In the genomic region with DNA sequence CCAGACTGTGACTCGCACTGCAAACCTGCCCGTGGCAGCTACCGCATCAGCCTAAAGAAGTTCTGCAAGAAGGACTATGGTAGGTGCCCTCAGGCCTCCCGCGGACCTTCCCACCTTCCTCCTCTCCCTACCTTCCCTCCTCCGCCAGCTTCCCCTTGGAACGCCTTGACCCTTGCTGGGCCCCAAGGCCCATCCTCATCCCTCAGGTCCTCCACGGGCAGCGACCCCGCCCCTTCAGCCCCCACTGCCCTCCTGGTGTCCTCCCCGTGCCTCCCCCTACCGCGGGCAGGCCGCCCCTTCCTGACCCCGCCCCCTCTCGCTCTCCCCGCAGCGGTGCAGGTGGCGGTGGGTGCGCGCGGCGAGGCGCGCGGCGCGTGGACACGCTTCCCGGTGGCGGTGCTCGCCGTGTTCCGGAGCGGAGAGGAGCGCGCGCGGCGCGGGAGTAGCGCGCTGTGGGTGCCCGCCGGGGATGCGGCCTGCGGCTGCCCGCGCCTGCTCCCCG, we compare ENCODE assay signal across 8 cellular contexts. TPM values are rescaled to one million over a fixed set of nuclear protein-coding genes. Genes with fewer than 3 reads are reported as not detected.
DNase-seq lines count a peak whose midpoint lies in the region; ATAC-seq and TF ChIP-seq lines count a peak whose summit lies in the region.

No MANE protein-coding gene starts in this region.

- POLR2A ChIA-PET in HCT116 (lab: Charles Lee): no interaction called here
- POLR2A ChIA-PET in activated CD4-positive, alpha-beta memory T cell treated with anti-CD3 and anti-CD28 coated beads, Interleukin-2, amount 10 ng/mL, durations not matched to agents 7 days and 5 days (lab: Charles Lee): interaction anchor here (1.0 to 1.6 kb wide), 2 partner anchors 43 to 47 kb away, joined by 3 to 7 read pairs; a partner anchor contains a TSS

- H3K9me3 Mint-ChIP-seq in CD4-positive, CD25-positive, alpha-beta regulatory T cell: no peaks in the 10 kb centered on the region
- H3K9me3 Mint-ChIP-seq in activated CD4-positive, alpha-beta memory T cell treated with anti-CD3 and anti-CD28 coated beads, Interleukin-2, amount 10 ng/mL, durations not matched to agents 7 days and 5 days: no peaks in the 10 kb centered on the region

- H3K79me2 ChIP-seq in HCT116 (ENCODE audit: insufficient read depth, low read length): peaks cover 28% of the 10 kb centered on the region; the same call in 1 of the 2 replicates

- H3K36me3 ChIP-seq in CD4-positive, CD25-positive, alpha-beta regulatory T cell (ENCODE audit: control insufficient read depth, insufficient read depth, low read length): no peaks in the 10 kb centered on the region
- H3K36me3 ChIP-seq in HCT116 (ENCODE audit: control insufficient read depth in 1 of 2, insufficient read depth in 2 of 2, low read length in 2 of 2) (no peaks in the 10 kb centered on the region), left lung (no peaks in the 10 kb centered on the region)

- ATAC-seq in CD4-positive, CD25-positive, alpha-beta regulatory T cell (ENCODE audit: low read depth in 2 of 2): peak in 1 of 2 donors; percentile 4
- ATAC-seq in HCT116: peak; percentile 18
- ATAC-seq in left lung: no peak
- no peak for ATAC-seq in HG03469 (IDR thresholded peaks at IDR 0.05; ENCODE audit: unreplicated experiment)

- H3K27me3 Mint-ChIP-seq in CD4-positive, CD25-positive, alpha-beta regulatory T cell: peaks cover 31% of the 10 kb centered on the region
- H3K27me3 Mint-ChIP-seq in activated CD4-positive, alpha-beta memory T cell treated with anti-CD3 and anti-CD28 coated beads, Interleukin-2, amount 10 ng/mL, durations not matched to agents 7 days and 5 days: peaks cover 37% of the 10 kb centered on the region

- CTCF ChIA-PET in HCT116 (lab: Charles Lee): no interaction called here
- CTCF ChIA-PET in activated CD4-positive, alpha-beta memory T cell treated with anti-CD3 and anti-CD28 coated beads, Interleukin-2, amount 10 ng/mL, durations not matched to agents 7 days and 5 days (lab: Charles Lee): interaction anchor here (1.4 kb wide), 1 partner anchor 11 kb away, joined by 3 read pairs; no protein-coding TSS in a partner anchor

- no peak overlapping the region for H3K27ac Mint-ChIP-seq in CD4-positive, CD25-positive, alpha-beta regulatory T cell
- H3K27ac Mint-ChIP-seq in activated CD4-positive, alpha-beta memory T cell treated with anti-CD3 and anti-CD28 coated beads, Interleukin-2, amount 10 ng/mL, durations not matched to agents 7 days and 5 days: no peak overlapping the region

- DNase-seq in CD4-positive, CD25-positive, alpha-beta regulatory T cell: peak in 1 of 3 donors; percentile 32
- DNase-seq in HCT116 (ENCODE audit: low read depth, low spot score): no peak
- peak; percentile 31 for DNase-seq in activated CD4-positive, alpha-beta memory T cell treated with anti-CD3 and anti-CD28 coated beads, Interleukin-2, amount 10 ng/mL, durations not matched to agents 7 days and 5 days
- no peak for DNase-seq in left lung
- DNase-seq in GM19238 (ENCODE audit: insufficient read length, low spot score): no peak
- no peak for DNase-seq in NCI-H1694 (lab: John Stamatoyannopoulos, UW)
- no peak for DNase-seq in medulla oblongata (ENCODE audit: extremely low spot score)

- RAD21 ChIA-PET in HCT116 (lab: Charles Lee; ENCODE audit: low non-redundant PET in 1 of 2, low total read pairs in 2 of 2, uncharacterized antibody in 2 of 2, unreplicated experiment in 2 of 2): no interaction called here

- H3K4me3 ChIP-seq in CD4-positive, CD25-positive, alpha-beta regulatory T cell (ENCODE audit: low read depth, low read length): no peak overlapping the region
- H3K4me3 ChIP-seq in HCT116 (replicated peaks in 1 of 2; ENCODE audit: low read depth in 1 of 2, low read length in 2 of 2) (peak overlapping the region; percentile 34 to 87), left lung (peak overlapping the region; percentile 72 to 84)

- intact Hi-C loops in HCT116 (cut with micrococcal nuclease): no loop called here
- intact Hi-C loops in left lung (cut with DNase I): no loop called here

- H3K27ac ChIP-seq in CD4-positive, CD25-positive, alpha-beta regulatory T cell (ENCODE audit: insufficient read depth, low read length, poor library complexity, severe bottlenecking): no peak overlapping the region
- peak overlapping the region; percentile 97; the same call in 1 of the 2 replicates for H3K27ac ChIP-seq in HCT116 (ENCODE audit: low read depth, low read length)
- H3K27ac ChIP-seq in left lung: no peak overlapping the region

- TF ChIP-seq CTCF in HCT116 (IDR thresholded peaks at IDR 0.05 in 2 of 3, conservative IDR thresholded peaks at IDR 0.05 in 1 of 3; ENCODE audit: borderline replicate concordance in 1 of 3, insufficient read depth in 1 of 3, low read depth in 2 of 3, low read length in 2 of 3): no peak
- no peak for TF ChIP-seq CTCF in left lung (IDR thresholded peaks at IDR 0.05)

- no peaks in the 10 kb centered on the region for H3K9me2 ChIP-seq in HCT116 (ENCODE audit: insufficient read depth)

- H3K36me3 Mint-ChIP-seq in CD4-positive, CD25-positive, alpha-beta regulatory T cell: peaks cover 3% of the 10 kb centered on the region
- H3K36me3 Mint-ChIP-seq in activated CD4-positive, alpha-beta memory T cell treated with anti-CD3 and anti-CD28 coated beads, Interleukin-2, amount 10 ng/mL, durations not matched to agents 7 days and 5 days (ENCODE audit: low read depth): no peaks in the 10 kb centered on the region

- peaks cover 50% of the 10 kb centered on the region for H3K4me1 ChIP-seq in CD4-positive, CD25-positive, alpha-beta regulatory T cell (ENCODE audit: control insufficient read depth, insufficient read depth, low read length, poor library complexity, severe bottlenecking)
- H3K4me1 ChIP-seq in HCT116 (ENCODE audit: control insufficient read depth in 1 of 2, insufficient read depth in 2 of 2, low read length in 2 of 2) (peaks cover 29 to 55% of the 10 kb centered on the region in 2 experiments), left lung (peaks cover 35 to 81% of the 10 kb centered on the region in 2 donors)

- H3K9me3 ChIP-seq in CD4-positive, CD25-positive, alpha-beta regulatory T cell (ENCODE audit: control insufficient read depth in 2 of 2, low read length in 2 of 2): no peaks in the 10 kb centered on the region
- H3K9me3 ChIP-seq in HCT116 (ENCODE audit: control insufficient read depth in 1 of 2, insufficient read depth in 1 of 2, low read depth in 1 of 2, low read length in 2 of 2) (no peaks in the 10 kb centered on the region), left lung (no peaks in the 10 kb centered on the region)

- BruUV-seq in HCT116 (replicated peaks; lab: Mats Ljungman, UMichigan): no TSS peak

- TF ChIP-seq POLR2A in HCT116 (IDR thresholded peaks at IDR 0.05; ENCODE audit: borderline replicate concordance, extremely low read depth, insufficient read depth, insufficient read length): no peak

- H4K20me1 ChIP-seq in HCT116 (ENCODE audit: insufficient read depth): no peaks in the 10 kb centered on the region

- peak overlapping the region; percentile 38 to 88 (median 81) for H3K4me3 Mint-ChIP-seq in CD4-positive, CD25-positive, alpha-beta regulatory T cell
- H3K4me3 Mint-ChIP-seq in activated CD4-positive, alpha-beta memory T cell treated with anti-CD3 and anti-CD28 coated beads, Interleukin-2, amount 10 ng/mL, durations not matched to agents 7 days and 5 days: peak overlapping the region; percentile 38

- no peak overlapping the region for H2AFZ ChIP-seq in HCT116 (ENCODE audit: low read depth, low read length, poor library complexity, severe bottlenecking)

- peaks cover 12% of the 10 kb centered on the region for H3K27me3 ChIP-seq in CD4-positive, CD25-positive, alpha-beta regulatory T cell (ENCODE audit: control insufficient read depth, insufficient read depth, low read length)
- H3K27me3 ChIP-seq in HCT116 (ENCODE audit: insufficient read depth, low read length) (no peaks in the 10 kb centered on the region), left lung (peaks cover 0 to 59% of the 10 kb centered on the region in 2 donors)

- H3K4me1 Mint-ChIP-seq in CD4-positive, CD25-positive, alpha-beta regulatory T cell: peaks cover 0 to 30% (median 8%) of the 10 kb centered on the region in 4 donors
- H3K4me1 Mint-ChIP-seq in activated CD4-positive, alpha-beta memory T cell treated with anti-CD3 and anti-CD28 coated beads, Interleukin-2, amount 10 ng/mL, durations not matched to agents 7 days and 5 days: peaks cover 21% of the 10 kb centered on the region

- peak overlapping the region; percentile 95 for H3K9ac ChIP-seq in HCT116 (ENCODE audit: low read length)

- TF ChIP-seq RAD21 in HCT116 (IDR thresholded peaks at IDR 0.05; ENCODE audit: low read depth): no peak

- H3K4me2 ChIP-seq in HCT116 (ENCODE audit: low read length): peak overlapping the region; percentile 99

RNA-seq across cellular contexts. Expression of a gene that starts 1.5 kb away (rescaled TPM):
- 5.8 TPM for total RNA-seq in CD4-positive, CD25-positive, alpha-beta regulatory T cell
- 1 to 10 TPM in 3 of 4 donors, under 1 TPM in 1; 0.84 to 1.6 (median 1.2) TPM for polyA plus RNA-seq in CD4-positive, CD25-positive, alpha-beta regulatory T cell
- total RNA-seq in HCT116 (2021; ENCODE audit: unreplicated experiment): 24.6 TPM
- polyA plus RNA-seq in HCT116 (2012): 8.2 and 8.4 TPM in 2 replicates
- total RNA-seq in activated CD4-positive, alpha-beta memory T cell treated with anti-CD3 and anti-CD28 coated beads, Interleukin-2, amount 10 ng/mL, durations not matched to agents 7 days and 5 days: 10 to 100 TPM; 11.4 to 13.7 TPM
- total RNA-seq in left lung: 10 to 100 TPM; 37.1 to 41.4 TPM

RNA-seq across cellular contexts. Expression of a gene that starts 2.4 kb away (rescaled TPM):
- not detected for total RNA-seq in CD4-positive, CD25-positive, alpha-beta regulatory T cell
- not detected for polyA plus RNA-seq in CD4-positive, CD25-positive, alpha-beta regulatory T cell
- total RNA-seq in HCT116 (2021; ENCODE audit: unreplicated experiment) (0.30 TPM), left lung (1 to 10 TPM in 1 of 2 donors, not detected in 1; 1.7 TPM)
- polyA plus RNA-seq in HCT116 (2012): 0.17 TPM in 1 of 2 replicates, not detected in the other
- total RNA-seq in activated CD4-positive, alpha-beta memory T cell treated with anti-CD3 and anti-CD28 coated beads, Interleukin-2, amount 10 ng/mL, durations not matched to agents 7 days and 5 days: not detected

RNA-seq across cellular contexts. Expression of a gene that starts 13.6 kb away (rescaled TPM):
- total RNA-seq in CD4-positive, CD25-positive, alpha-beta regulatory T cell: not detected
- 1 to 10 TPM in 1 of 4 donors, under 1 TPM in 2, not detected in 1; 0.41 to 1.4 (median 0.67) TPM for polyA plus RNA-seq in CD4-positive, CD25-positive, alpha-beta regulatory T cell
- total RNA-seq in HCT116 (2021; ENCODE audit: unreplicated experiment) (26.5 TPM), left lung (1 to 10 TPM; 4.0 to 6.5 TPM)
- polyA plus RNA-seq in HCT116 (2012): 13.4 and 16.8 TPM in 2 replicates
- total RNA-seq in activated CD4-positive, alpha-beta memory T cell treated with anti-CD3 and anti-CD28 coated beads, Interleukin-2, amount 10 ng/mL, durations not matched to agents 7 days and 5 days: 10 to 100 TPM; 12.5 to 13.9 TPM

RNA-seq across cellular contexts. Expression of a gene that starts 40.3 kb away (rescaled TPM):
- 188 TPM for total RNA-seq in CD4-positive, CD25-positive, alpha-beta regulatory T cell
- 10 to 100 TPM; 62.1 to 83.4 (median 68.6) TPM for polyA plus RNA-seq in CD4-positive, CD25-positive, alpha-beta regulatory T cell
- total RNA-seq in HCT116 (2021; ENCODE audit: unreplicated experiment) (187 TPM), left lung (100 to 1,000 TPM; 296 to 333 TPM)
- polyA plus RNA-seq in HCT116 (2012): 186 and 193 TPM in 2 replicates
- total RNA-seq in activated CD4-positive, alpha-beta memory T cell treated with anti-CD3 and anti-CD28 coated beads, Interleukin-2, amount 10 ng/mL, durations not matched to agents 7 days and 5 days: 100 to 1,000 TPM; 112 to 125 TPM

RNA-seq across cellular contexts. Expression of a gene that starts 44.2 kb away (rescaled TPM):
- total RNA-seq in CD4-positive, CD25-positive, alpha-beta regulatory T cell: 6.8 TPM
- polyA plus RNA-seq in CD4-positive, CD25-positive, alpha-beta regulatory T cell: 1 to 10 TPM; 3.3 to 6.9 (median 5.8) TPM
- total RNA-seq in HCT116 (2021; ENCODE audit: unreplicated experiment) (60.8 TPM), left lung (1 to 10 TPM; 4.7 to 8.0 TPM)
- polyA plus RNA-seq in HCT116 (2012): 47.1 and 51.9 TPM in 2 replicates
- total RNA-seq in activated CD4-positive, alpha-beta memory T cell treated with anti-CD3 and anti-CD28 coated beads, Interleukin-2, amount 10 ng/mL, durations not matched to agents 7 days and 5 days: 10 to 100 TPM; 74.5 to 75.8 TPM
